Comparison of ENCODE assay signal across 7 cellular contexts in the genomic region with DNA sequence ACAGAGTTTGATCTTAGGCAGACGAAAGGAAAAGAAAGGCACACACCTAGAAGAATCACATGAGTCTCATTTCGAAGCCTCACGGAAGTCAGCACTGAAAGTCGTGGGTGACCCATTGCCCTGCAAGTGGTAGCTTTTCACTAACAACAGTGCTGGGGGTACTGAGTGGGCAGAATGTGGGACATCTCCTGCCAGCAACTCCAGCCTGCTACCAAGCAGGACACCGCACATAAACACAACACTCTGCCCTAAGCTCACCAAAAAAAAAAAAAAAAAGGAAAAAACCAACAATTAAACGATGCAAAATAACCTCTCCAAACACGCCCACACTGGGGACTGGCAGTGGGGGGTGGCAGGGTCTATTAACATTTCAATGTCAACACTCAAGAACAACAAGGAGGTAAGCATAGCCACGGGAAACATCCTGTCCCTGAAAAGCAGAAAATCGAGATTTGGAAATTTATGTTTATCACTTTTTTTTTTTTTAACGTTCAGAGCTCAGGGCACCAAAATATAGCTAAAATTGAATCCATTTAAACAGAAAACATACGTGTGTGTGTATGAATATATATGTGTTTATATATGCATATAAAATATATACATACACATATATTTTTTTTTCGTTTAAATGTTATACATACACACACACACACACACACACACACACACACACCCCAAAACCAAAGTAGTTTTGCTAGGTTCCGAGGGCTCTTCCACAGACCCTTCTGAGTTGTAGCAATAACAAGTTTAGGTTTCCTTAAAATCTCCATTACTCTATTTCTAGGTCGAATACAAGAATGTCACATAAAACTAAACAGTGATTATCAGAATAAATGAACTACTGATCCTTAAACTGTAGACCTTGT. TPM values are rescaled to one million over a fixed set of nuclear protein-coding genes. Genes with fewer than 3 reads are reported as not detected.
DNase-seq lines count a peak whose midpoint lies in the region; ATAC-seq and TF ChIP-seq lines count a peak whose summit lies in the region.

No MANE protein-coding gene starts in this region.

- TF ChIP-seq CTCF in GM12864 (IDR thresholded peaks at IDR 0.05; ENCODE audit: low read depth, low read length, missing control alignments) (no peak), HL-60 (IDR thresholded peaks at IDR 0.05; ENCODE audit: insufficient read depth, low read length) (no peak), fibroblast of the aortic adventitia (IDR thresholded peaks at IDR 0.05; ENCODE audit: insufficient read depth, low read length) (no peak), parathyroid adenoma (IDR thresholded peaks at IDR 0.05) (no peak)

- ATAC-seq in GM21360 (IDR thresholded peaks at IDR 0.05; ENCODE audit: unreplicated experiment): no peak

- no peak for DNase-seq in GM12864 (ENCODE audit: low read depth)
- DNase-seq in HL-60 (ENCODE audit: low read depth in 1 of 2, low spot score in 1 of 2): peak in 1 of 2 experiments; percentile 36
- peak; percentile 39 for DNase-seq in activated CD4-positive, alpha-beta memory T cell treated with anti-CD3 and anti-CD28 coated beads, Interleukin-2, amount 10 ng/mL, durations not matched to agents 7 days and 5 days
- peak; percentile 9 for DNase-seq in fibroblast of the aortic adventitia (ENCODE audit: low read depth)
- no peak for DNase-seq in LoVo (ENCODE audit: low spot score)

- peaks cover 15% of the 10 kb centered on the region for H3K36me3 Mint-ChIP-seq in activated CD4-positive, alpha-beta memory T cell treated with anti-CD3 and anti-CD28 coated beads, Interleukin-2, amount 10 ng/mL, durations not matched to agents 7 days and 5 days (ENCODE audit: low read depth)

- no peak overlapping the region for H3K9ac ChIP-seq in parathyroid adenoma

- H3K4me3 ChIP-seq in GM12864 (ENCODE audit: low read depth, low read length): peak overlapping the region; percentile 78
- peak overlapping the region; percentile 58 for H3K4me3 ChIP-seq in HL-60 (replicated peaks; ENCODE audit: insufficient read depth, low read length)
- H3K4me3 ChIP-seq in fibroblast of the aortic adventitia (ENCODE audit: low read depth, low read length): peak overlapping the region; percentile 65
- H3K4me3 ChIP-seq in parathyroid adenoma (ENCODE audit: low read depth, low read length): peak overlapping the region; percentile 80

- peak overlapping the region; percentile 73 for H2AFZ ChIP-seq in parathyroid adenoma

- H3K4me3 Mint-ChIP-seq in activated CD4-positive, alpha-beta memory T cell treated with anti-CD3 and anti-CD28 coated beads, Interleukin-2, amount 10 ng/mL, durations not matched to agents 7 days and 5 days: peak overlapping the region; percentile 98

- H3K27ac Mint-ChIP-seq in activated CD4-positive, alpha-beta memory T cell treated with anti-CD3 and anti-CD28 coated beads, Interleukin-2, amount 10 ng/mL, durations not matched to agents 7 days and 5 days: peak overlapping the region; percentile 98

- no peaks in the 10 kb centered on the region for H3K36me3 ChIP-seq in parathyroid adenoma (ENCODE audit: control insufficient read depth, insufficient read depth, low read length)

- peaks cover 4% of the 10 kb centered on the region for H3K4me1 ChIP-seq in parathyroid adenoma

- H3K27ac ChIP-seq in HL-60 (replicated peaks) (peak overlapping the region; percentile 96), parathyroid adenoma (peak overlapping the region; percentile 91)

- no peaks in the 10 kb centered on the region for H3K27me3 Mint-ChIP-seq in activated CD4-positive, alpha-beta memory T cell treated with anti-CD3 and anti-CD28 coated beads, Interleukin-2, amount 10 ng/mL, durations not matched to agents 7 days and 5 days

- POLR2A ChIA-PET in activated CD4-positive, alpha-beta memory T cell treated with anti-CD3 and anti-CD28 coated beads, Interleukin-2, amount 10 ng/mL, durations not matched to agents 7 days and 5 days (lab: Charles Lee): interaction anchor here (0.7 to 2.0 kb wide), 9 partner anchors 10 to 192 kb away, joined by 3 to 10 read pairs (median 3); a partner anchor contains a TSS

- H3K4me1 Mint-ChIP-seq in activated CD4-positive, alpha-beta memory T cell treated with anti-CD3 and anti-CD28 coated beads, Interleukin-2, amount 10 ng/mL, durations not matched to agents 7 days and 5 days: peaks cover 32% of the 10 kb centered on the region

- H3K79me2 ChIP-seq in parathyroid adenoma: peaks cover 13% of the 10 kb centered on the region

- no peaks in the 10 kb centered on the region for H3K27me3 ChIP-seq in HL-60 (ENCODE audit: insufficient read depth, poor library complexity, severe bottlenecking)
- H3K27me3 ChIP-seq in parathyroid adenoma (ENCODE audit: control insufficient read depth, insufficient read depth, low read length): no peaks in the 10 kb centered on the region

- H3K9me3 Mint-ChIP-seq in activated CD4-positive, alpha-beta memory T cell treated with anti-CD3 and anti-CD28 coated beads, Interleukin-2, amount 10 ng/mL, durations not matched to agents 7 days and 5 days: no peaks in the 10 kb centered on the region

- CTCF ChIA-PET in activated CD4-positive, alpha-beta memory T cell treated with anti-CD3 and anti-CD28 coated beads, Interleukin-2, amount 10 ng/mL, durations not matched to agents 7 days and 5 days (lab: Charles Lee): interaction anchor here (1.0 to 2.2 kb wide), 2 partner anchors 10 to 76 kb away, joined by 5 to 9 read pairs; a partner anchor contains a TSS

- no peaks in the 10 kb centered on the region for H3K9me3 ChIP-seq in parathyroid adenoma (ENCODE audit: control insufficient read depth, low read length)

- peak overlapping the region; percentile 68 for H3K4me2 ChIP-seq in parathyroid adenoma (ENCODE audit: low read length)

RNA-seq across cellular contexts. Expression of a gene that starts 2.1 kb away (rescaled TPM):
- total RNA-seq in activated CD4-positive, alpha-beta memory T cell treated with anti-CD3 and anti-CD28 coated beads, Interleukin-2, amount 10 ng/mL, durations not matched to agents 7 days and 5 days: 10 to 100 TPM; 25.4 to 26.5 TPM
- 4.7 and 12.0 TPM in 2 replicates for total RNA-seq in fibroblast of the aortic adventitia (ENCODE audit: low replicate concordance)

Comparison
In these comparisons a context has a peak if more than half of its experiments do, and no peak if none do; other contexts are left out.
1. DNase-seq: peak in activated CD4-positive, alpha-beta memory T cell treated with anti-CD3 and anti-CD28 coated beads, Interleukin-2, amount 10 ng/mL, durations not matched to agents 7 days and 5 days (single experiment) and fibroblast of the aortic adventitia (single experiment); none in GM12864 (single experiment) and LoVo (single experiment).
2. Peak in every context shown above with its lines, with median percentiles within 50 percentile points of each other: H3K4me3 ChIP-seq.